Comparison of ENCODE assay signal across 10 cellular contexts in the genomic region with DNA sequence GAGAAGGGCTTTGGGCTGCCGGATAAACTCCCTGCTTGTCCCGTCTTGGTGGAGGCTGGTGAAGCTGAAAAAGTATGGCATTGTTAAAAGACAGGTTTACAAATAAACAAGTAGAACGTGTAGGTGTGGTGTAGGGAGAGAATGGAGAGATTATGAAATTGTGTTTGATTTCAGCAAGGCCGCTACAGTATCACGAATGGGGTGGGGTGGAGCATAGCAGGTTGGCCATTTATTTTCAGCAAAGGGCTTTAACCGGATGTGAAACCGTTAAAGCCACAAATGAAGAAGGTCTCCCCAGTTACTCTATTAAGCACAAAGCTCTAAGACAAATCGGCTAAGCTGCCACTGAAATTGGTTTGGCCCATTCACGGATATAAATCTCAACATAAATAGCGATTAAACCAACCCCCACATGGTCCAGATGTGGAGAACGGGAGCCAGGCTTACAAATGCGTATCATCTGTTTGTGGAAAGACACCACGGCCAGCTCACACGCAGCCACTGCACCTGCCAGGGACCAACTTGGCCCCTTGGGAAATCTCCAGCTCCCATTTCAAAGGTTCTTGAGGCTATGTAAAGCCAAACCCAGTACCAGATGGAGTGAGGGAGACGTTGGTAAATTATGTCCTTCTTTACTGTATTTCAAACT.
A peak's percentile ranks its signal among the peaks of the same experiment; 100 is the strongest.
DNase-seq lines count a peak whose midpoint lies in the region; ATAC-seq and TF ChIP-seq lines count a peak whose summit lies in the region.
"Had no signal": no experiment of that assay in that cellular context is flagged by ENCODE, and none has a peak within 500 bp of the region (broad histone marks: within the 10 kb centered on the region; RNA-seq: fewer than 3 reads in every experiment).

No MANE protein-coding gene starts in this region.

- H2AFZ ChIP-seq in OCI-LY3 (ENCODE audit: low read depth, low read length): no peak overlapping the region

- no peak overlapping the region for H3K4me3 ChIP-seq in left ventricle myocardium inferior
- H3K4me3 ChIP-seq in OCI-LY3 (ENCODE audit: low read length): peak overlapping the region; percentile 30
- H3K4me3 ChIP-seq: smooth muscle cell had no signal

- H3K4me1 ChIP-seq in left ventricle myocardium inferior (peaks cover 65% of the 10 kb centered on the region), OCI-LY3 (ENCODE audit: low read length) (peaks cover 20% of the 10 kb centered on the region)

- no peak for DNase-seq in left ventricle myocardium inferior
- no peak for DNase-seq in cardiac septum (ENCODE audit: low spot score)
- no peak for DNase-seq in NCI-H446 treated with DMSO at 0.1 percent for 48 hours (lab: John Stamatoyannopoulos, UW)
- no peak for DNase-seq in NK-92 (lab: John Stamatoyannopoulos, UW; ENCODE audit: unreplicated experiment)
- DNase-seq: IMR-90 had no signal

- H3K9ac ChIP-seq in OCI-LY3 (ENCODE audit: low read length): no peak overlapping the region

- no peaks in the 10 kb centered on the region for H3K79me2 ChIP-seq in OCI-LY3 (ENCODE audit: low read length)

- H3K9me3 ChIP-seq in left ventricle myocardium inferior (replicated peaks): no peaks in the 10 kb centered on the region
- no peaks in the 10 kb centered on the region for H3K9me3 ChIP-seq in OCI-LY3 (ENCODE audit: insufficient read depth, low read length)

- peaks cover 51% of the 10 kb centered on the region for H4K20me1 ChIP-seq in OCI-LY3 (ENCODE audit: insufficient read depth, low read length)

- intact Hi-C loops in left ventricle myocardium inferior (cut with micrococcal nuclease) (no loop called here), cardiac septum (cut with DNase I) (no loop called here)

- H3K36me3 ChIP-seq in left ventricle myocardium inferior (peaks cover 35% of the 10 kb centered on the region), OCI-LY3 (replicated peaks; ENCODE audit: low read depth, low read length) (peaks cover 33% of the 10 kb centered on the region)

- TF ChIP-seq CTCF in left ventricle myocardium inferior (IDR thresholded peaks at IDR 0.05; ENCODE audit: borderline replicate concordance) (no peak), OCI-LY3 (IDR thresholded peaks at IDR 0.05; ENCODE audit: low read depth, low read length) (no peak)

- peak overlapping the region; percentile 73 for H3K4me2 ChIP-seq in OCI-LY3 (ENCODE audit: low read length)
- H3K4me2 ChIP-seq: smooth muscle cell had no signal

- ATAC-seq in HG03196 (IDR thresholded peaks at IDR 0.05; ENCODE audit: unreplicated experiment) (peak; percentile 32), HG02840 (IDR thresholded peaks at IDR 0.05; ENCODE audit: low FRiP score, unreplicated experiment) (no peak), HG03565 (IDR thresholded peaks at IDR 0.05; ENCODE audit: unreplicated experiment) (no peak)

- H3K27me3 ChIP-seq in left ventricle myocardium inferior (ENCODE audit: low read depth): no peaks in the 10 kb centered on the region
- no peaks in the 10 kb centered on the region for H3K27me3 ChIP-seq in OCI-LY3 (ENCODE audit: low read depth, low read length)

- peak overlapping the region; percentile 16 for H3K27ac ChIP-seq in left ventricle myocardium inferior (replicated peaks)
- no peak overlapping the region for H3K27ac ChIP-seq in OCI-LY3 (ENCODE audit: low read length)
